22 cellular contexts compared by ENCODE assay signal in the genomic region with DNA sequence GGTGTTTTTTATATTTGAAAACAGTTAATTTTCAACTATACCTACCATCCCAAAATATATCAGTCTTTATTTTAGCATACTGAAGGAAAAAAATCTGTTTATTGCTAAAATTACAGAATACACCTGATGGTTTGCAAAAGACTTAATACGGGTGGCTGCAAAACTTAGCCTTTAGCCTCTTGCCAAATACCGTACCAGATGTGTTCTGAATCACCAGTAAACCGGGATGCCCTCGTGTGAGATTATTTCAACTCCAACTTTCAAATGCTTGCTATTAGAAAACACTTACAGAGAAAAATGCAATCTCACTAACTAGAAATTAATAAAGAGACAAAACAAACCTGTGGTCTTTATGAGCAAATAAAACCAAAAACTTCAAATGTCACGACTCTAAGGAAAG.
"Had no signal": no experiment of that assay in that cellular context is flagged by ENCODE, and none has a peak within 500 bp of the region (broad histone marks: within the 10 kb centered on the region; RNA-seq: fewer than 3 reads in every experiment).

No MANE protein-coding gene starts in this region.

- ATAC-seq: activated CD4-positive, alpha-beta T cell treated with anti-CD3 and anti-CD28 coated beads for 36 hours; activated naive CD4-positive, alpha-beta T cell treated with anti-CD3 and anti-CD28 coated beads, Interleukin-2, amount 50 U/mL, for 72 hours; activated T-helper 17 cell treated with anti-CD3 and anti-CD28 coated beads, Interleukin-2, amount 50 U/mL, for 72 hours; effector memory CD8-positive, alpha-beta T cell; left ventricle myocardium superior; pancreas; stimulated activated naive CD8-positive, alpha-beta T cell treated with anti-CD3 and anti-CD28 coated beads, Interleukin-15, Interleukin-2, amounts not matched to agents 100 U/mL and 50 U/mL, for 24 hours; T-helper 17 cell had no signal

- DNase-seq: activated B cell treated with CpG ODN at 0.5 μM for 24 hours; activated CD4-positive, alpha-beta T cell treated with anti-CD3 and anti-CD28 coated beads for 36 hours; activated CD4-positive, alpha-beta T cell treated with anti-CD3 and anti-CD28 coated beads, Interleukin-2, amount 50 U/mL, for 4 hours; activated CD8-positive, alpha-beta memory T cell treated with anti-CD3 and anti-CD28 coated beads for 24 hours; activated CD8-positive, alpha-beta memory T cell treated with anti-CD3 and anti-CD28 coated beads, Interleukin-2, amount 50 U/mL, for 4 hours; activated T-cell treated with anti-CD3 and anti-CD28 coated beads, Interleukin-2, amount 50 U/mL, for 24 hours; central memory CD4-positive, alpha-beta T cell; effector memory CD8-positive, alpha-beta T cell; foreskin melanocyte; left ventricle myocardium superior; pancreas; psoas muscle; stimulated activated CD4-positive, alpha-beta T cell treated with anti-CD3 and anti-CD28 coated beads, Interleukin-12 subunit alpha, Interleukin-12 subunit beta, amount 100 ng/mL, for 4 hours; stimulated activated CD4-positive, alpha-beta T cell treated with anti-CD3 and anti-CD28 coated beads, Interleukin-4, amount 100 ng/mL, for 4 hours; stimulated activated naive CD8-positive, alpha-beta T cell treated with anti-CD3 and anti-CD28 coated beads, Interleukin-15, Interleukin-2, amounts not matched to agents 100 U/mL and 50 U/mL, for 24 hours; T-helper 17 cell; upper lobe of left lung had no signal

- H3K4me3 ChIP-seq: adrenal gland, esophagus muscularis mucosa, pancreas, psoas muscle, right atrium auricular region, upper lobe of left lung had no signal
